Comparison of ENCODE assay signal across 8 cellular contexts in the genomic region with DNA sequence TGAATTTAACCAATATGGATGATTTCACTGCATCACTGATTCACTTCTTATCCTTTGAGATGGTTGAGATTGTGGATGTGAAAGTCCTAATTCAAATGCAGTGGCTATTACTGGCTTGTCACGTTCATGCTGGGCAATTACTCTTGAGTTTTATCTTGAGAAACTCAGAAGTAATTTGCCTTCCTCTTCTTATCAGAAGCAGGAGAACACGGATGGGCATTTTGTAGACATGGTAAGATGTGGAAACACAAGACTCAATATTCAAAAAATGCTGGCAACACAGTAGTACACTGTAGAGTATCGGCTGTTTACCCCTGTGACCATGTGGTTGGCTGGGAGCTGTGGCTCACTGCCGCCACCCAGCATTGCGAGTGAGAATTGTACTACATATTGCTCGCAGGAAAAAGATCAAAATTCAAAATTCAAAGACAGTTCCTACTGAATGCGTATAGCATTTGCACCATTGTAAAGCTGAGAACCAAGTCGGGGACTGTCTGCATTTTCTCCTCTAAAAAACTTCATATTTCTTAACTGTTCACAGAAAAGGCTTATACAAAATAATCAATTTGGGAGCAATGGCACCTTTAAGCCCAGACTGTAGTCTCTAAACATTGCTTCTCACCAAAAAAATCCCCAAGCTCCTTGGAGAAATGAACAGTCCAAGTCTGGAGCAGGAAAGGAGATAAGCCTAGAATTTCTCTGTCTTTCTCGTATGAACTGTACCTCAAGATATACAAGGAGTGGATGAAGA.
DNase-seq lines count a peak whose midpoint lies in the region; ATAC-seq and TF ChIP-seq lines count a peak whose summit lies in the region.

No MANE protein-coding gene starts in this region.

- ATAC-seq in GM18858 (IDR thresholded peaks at IDR 0.05; ENCODE audit: unreplicated experiment) (peak; percentile 97), HG03045 (IDR thresholded peaks at IDR 0.05; ENCODE audit: unreplicated experiment) (peak; percentile 94), PC-3 (peak; percentile 94), left ventricle myocardium superior (peak; percentile 89)

- H3K4me2 ChIP-seq in PC-3 (ENCODE audit: low read length), result peak overlapping the region; percentile 32; the same call in 1 of the 2 replicates

- H3K9me3 ChIP-seq in PC-3 (ENCODE audit: low read length), result no peaks in the 10 kb centered on the region

- H3K36me3 ChIP-seq in PC-3 (ENCODE audit: low read depth, low read length), result no peaks in the 10 kb centered on the region

- BruUV-seq in PC-3 (replicated peaks; lab: Mats Ljungman, UMichigan), result no TSS peak

- no peaks in the 10 kb centered on the region for H3K79me2 ChIP-seq in PC-3 (ENCODE audit: low read length)

- peaks cover 3% of the 10 kb centered on the region; the same call in 1 of the 2 replicates for H3K4me1 ChIP-seq in PC-3 (ENCODE audit: insufficient read depth, low read length)

- CTCF ChIA-PET in PC-3 (lab: Charles Lee), result interaction anchor here (0.5 to 1.3 kb wide), 4 partner anchors 12 to 308 kb away, joined by 3 to 4 read pairs (median 4); no protein-coding TSS in a partner anchor

- peak; percentile 93 for TF ChIP-seq CTCF in PC-3 (conservative IDR thresholded peaks at IDR 0.05; ENCODE audit: low read depth, low read length)

- peak; percentile 53 for DNase-seq in Ammon's horn (ENCODE audit: low spot score)
- DNase-seq in PC-3, result peak; percentile 71
- peak; percentile 35 for DNase-seq in activated gamma-delta T cell treated with anti-CD3 and anti-CD28 coated beads, Interleukin-2, amount 50 U/mL, for 16 hours (ENCODE audit: low read depth)
- peak; percentile 67 for DNase-seq in left ventricle myocardium superior
- DNase-seq in stimulated activated CD4-positive, alpha-beta T cell treated with anti-CD3 and anti-CD28 coated beads, Interleukin-1b, Interleukin-23, amount 100 ng/mL, for 4 hours (ENCODE audit: low read depth in 2 of 2), result peak; percentile 34 to 49
- no peak for DNase-seq in cerebellar nuclear complex (lab: John Stamatoyannopoulos, UW)

- no peaks in the 10 kb centered on the region for H3K9me2 ChIP-seq in PC-3 (replicated peaks; ENCODE audit: low read length)

- H4K20me1 ChIP-seq in PC-3 (ENCODE audit: low read length), result no peaks in the 10 kb centered on the region

- peak overlapping the region; percentile 56 for H2AFZ ChIP-seq in PC-3 (ENCODE audit: low read length)

- no peak overlapping the region for H3K9ac ChIP-seq in PC-3 (ENCODE audit: low read length)

- H3K27ac ChIP-seq in PC-3 (ENCODE audit: low read length), result no peak overlapping the region

- H3K27me3 ChIP-seq in PC-3 (ENCODE audit: low read length), result no peaks in the 10 kb centered on the region

- H3K4me3 ChIP-seq in PC-3 (ENCODE audit: low read length), result no peak overlapping the region

- intact Hi-C loops in PC-3 (cut with micrococcal nuclease) (loop anchor here (1.0 to 2.0 kb wide), 4 partner anchors 61 to 306 kb away; no protein-coding TSS in a partner anchor), left ventricle myocardium superior (cut with micrococcal nuclease) (loop anchor here (1.0 kb wide), 1 partner anchor 238 kb away; no protein-coding TSS in a partner anchor)

- no peaks in the 10 kb centered on the region for H3F3A ChIP-seq in PC-3 (ENCODE audit: low read length, unreplicated experiment)

- POLR2A ChIA-PET in PC-3 (lab: Charles Lee; ENCODE audit: unreplicated experiment), result no interaction called here

Comparison
In these comparisons a context has a peak if more than half of its experiments do, and no peak if none do; other contexts are left out.
1. DNase-seq: peak in Ammon's horn (single experiment), PC-3 (single experiment), activated gamma-delta T cell treated with anti-CD3 and anti-CD28 coated beads, Interleukin-2, amount 50 U/mL, for 16 hours (single experiment), left ventricle myocardium superior (single experiment) and stimulated activated CD4-positive, alpha-beta T cell treated with anti-CD3 and anti-CD28 coated beads, Interleukin-1b, Interleukin-23, amount 100 ng/mL, for 4 hours (2 of 2); none in cerebellar nuclear complex (0 of 2).
2. Peak in every context shown above with its lines, with median percentiles within 50 percentile points of each other: ATAC-seq.